In the genomic region with DNA sequence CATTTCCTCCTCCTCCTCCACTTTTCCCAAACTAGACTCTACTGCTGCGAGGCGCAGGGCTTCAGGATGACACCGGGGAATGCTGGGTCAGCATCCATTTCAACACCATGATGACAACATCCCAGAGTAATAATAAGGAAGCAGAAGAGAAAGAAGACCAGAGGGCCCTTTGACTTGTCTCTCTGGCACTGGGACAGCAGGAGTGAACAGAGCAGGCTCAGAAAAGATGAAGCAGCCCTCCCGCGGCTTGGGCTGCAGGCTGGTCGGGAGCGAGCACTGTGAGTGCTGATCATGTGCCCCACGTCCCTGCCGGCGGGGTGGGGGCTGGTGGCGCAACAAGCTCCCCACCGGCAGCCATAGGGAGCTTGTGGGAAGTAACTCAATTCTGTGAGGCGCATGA, we compare ENCODE assay signal across 8 cellular contexts. TPM values are rescaled to one million over a fixed set of nuclear protein-coding genes. Genes with fewer than 3 reads are reported as not detected.
DNase-seq lines count a peak whose midpoint lies in the region; ATAC-seq and TF ChIP-seq lines count a peak whose summit lies in the region.
"Had no signal": no experiment of that assay in that cellular context is flagged by ENCODE, and none has a peak within 500 bp of the region (broad histone marks: within the 10 kb centered on the region; RNA-seq: fewer than 3 reads in every experiment).

No MANE protein-coding gene starts in this region.

- no peaks in the 10 kb centered on the region for H3K9me3 ChIP-seq in right lobe of liver
- H3K9me3 ChIP-seq: SJCRH30 had no signal

- TF ChIP-seq POLR2A in right lobe of liver (IDR thresholded peaks at IDR 0.05), result no peak

- ATAC-seq in right lobe of liver, result peak; percentile 44 to 66 (median 53)
- ATAC-seq in HG02588 (IDR thresholded peaks at IDR 0.05; ENCODE audit: unreplicated experiment), result no peak

- DNase-seq in RWPE1 (ENCODE audit: low spot score) (no peak), choroid plexus epithelial cell (ENCODE audit: low read depth) (peak; percentile 94), right lobe of liver (peak in 2 of 3 donors; percentile 67 to 70), superior temporal gyrus (ENCODE audit: extremely low spot score) (peak; percentile 73), NCI-H2029 (lab: John Stamatoyannopoulos, UW) (no peak), activated gamma-delta T cell treated with Interleukin-2 at 50 U/mL for 16 hours (no peak)
- DNase-seq: SJCRH30 had no signal

- H3K4me3 ChIP-seq in choroid plexus epithelial cell (ENCODE audit: low read depth, low read length), result no peak overlapping the region
- no peak overlapping the region for H3K4me3 ChIP-seq in right lobe of liver
- H3K4me3 ChIP-seq: SJCRH30 had no signal

- 0 out of 2 replicates have a peak overlapping the region, but pooled peaks have one; percentile 12 for H3K27ac ChIP-seq in RWPE1
- peak overlapping the region; percentile 33 to 38 (median 36) for H3K27ac ChIP-seq in right lobe of liver
- H3K27ac ChIP-seq: SJCRH30 had no signal

- POLR2A ChIA-PET in RWPE1 (lab: Yijun Ruan, JAX; ENCODE audit: low non-redundant PET), result no interaction called here

- 71% methylated on average over 10 of the region's 13 CpGs for WGBS in right lobe of liver (ENCODE audit: insufficient coverage, low coverage, low lambda C conversion rate, missing lambda C conversion rate)

- intact Hi-C loops in right lobe of liver (cut with DNase I), result no loop called here

- TF ChIP-seq CTCF in RWPE1 (conservative IDR thresholded peaks at IDR 0.05; ENCODE audit: low read depth) (no peak), choroid plexus epithelial cell (conservative IDR thresholded peaks at IDR 0.05; ENCODE audit: low read depth, low read length) (no peak), right lobe of liver (IDR thresholded peaks at IDR 0.05) (no peak)

- peaks cover 0 to 41% (median 7%) of the 10 kb centered on the region in 4 donors for H3K4me1 ChIP-seq in right lobe of liver

- CTCF ChIA-PET in RWPE1 (lab: Yijun Ruan, JAX), result interaction anchor here (0.6 to 0.7 kb wide), 4 partner anchors 15 to 221 kb away, joined by 3 to 6 read pairs (median 3); no protein-coding TSS in a partner anchor

- H3K27me3 ChIP-seq in right lobe of liver, result no peaks in the 10 kb centered on the region
- H3K27me3 ChIP-seq: SJCRH30 had no signal

- H3K36me3 ChIP-seq in right lobe of liver, result no peaks in the 10 kb centered on the region
- H3K36me3 ChIP-seq: SJCRH30 had no signal

RNA-seq across cellular contexts. Expression of gene RANBP3, which starts 30.5 kb away (rescaled TPM):
- total RNA-seq in right lobe of liver, result 10 to 100 TPM; 21.7 to 49.5 (median 24.5) TPM

RNA-seq across cellular contexts. Expression of gene CAPS, which starts 33.4 kb away (rescaled TPM):
- 1 to 10 TPM; 1.1 to 7.9 (median 5.0) TPM for total RNA-seq in right lobe of liver

RNA-seq across cellular contexts. Expression of gene VMAC, which starts 42.8 kb away (rescaled TPM):
- 1 to 10 TPM; 1.7 to 3.9 (median 2.8) TPM for total RNA-seq in right lobe of liver

RNA-seq across cellular contexts. Expression of gene NDUFA11, which starts 43.8 kb away (rescaled TPM):
- 100 to 1,000 TPM; 108 to 161 (median 157) TPM for total RNA-seq in right lobe of liver

Comparison
In these comparisons a context has a peak if more than half of its experiments do, and no peak if none do; other contexts are left out.
1. DNase-seq: peak in choroid plexus epithelial cell (single experiment), right lobe of liver (2 of 3) and superior temporal gyrus (single experiment); none in RWPE1 (single experiment), NCI-H2029 (single experiment) and activated gamma-delta T cell treated with Interleukin-2 at 50 U/mL for 16 hours (single experiment).